Comparison of ENCODE assay signal across 1 cellular context in genomic region chr10:78932084-78932386, GRCh38.
TF ChIP-seq lines count a peak whose summit lies in the region.

No MANE protein-coding gene starts in this region.

TF ChIP-seq in endothelial cell of umbilical vein, 7 proteins besides CTCF, POLR2A, EP300 and RAD21:
- TF ChIP-seq GATA2 (IDR thresholded peaks at IDR 0.05; ENCODE audit: insufficient read depth, insufficient read length, low read depth, low read length), result no peak
- TF ChIP-seq MYC (IDR thresholded peaks at IDR 0.05; ENCODE audit: low read depth, low read length), result no peak
